ENCODE assay signal across 13 cellular contexts in the genomic region with DNA sequence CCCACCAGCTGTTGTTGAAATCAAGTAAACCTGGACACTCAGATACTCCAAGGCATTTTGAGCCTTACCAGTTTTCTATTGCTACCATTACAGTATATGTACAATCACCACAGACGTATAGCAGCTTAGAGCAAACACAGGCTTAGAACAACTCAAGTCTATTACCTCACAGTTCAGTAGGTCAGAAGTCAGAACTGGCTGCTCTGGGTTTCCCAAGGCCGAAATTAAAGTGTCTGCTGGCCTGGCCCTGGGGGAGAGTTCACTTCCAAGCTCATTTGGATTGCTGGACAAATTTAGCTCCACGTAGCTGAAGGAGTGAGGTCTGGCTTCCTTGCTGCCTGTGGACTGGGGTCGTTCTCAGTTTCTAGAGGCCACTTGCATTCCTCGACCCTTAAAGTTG.
"Had no signal": no experiment of that assay in that cellular context is flagged by ENCODE, and none has a peak within 500 bp of the region (broad histone marks: within the 10 kb centered on the region; RNA-seq: fewer than 3 reads in every experiment).

No MANE protein-coding gene starts in this region.

- H3K9me3 ChIP-seq: esophagus muscularis mucosa, pancreas, upper lobe of left lung had no signal

- H3K27ac Mint-ChIP-seq: activated CD4-positive, alpha-beta T cell treated with anti-CD3 and anti-CD28 coated beads, Interleukin-2, amount 10 ng/mL, durations not matched to agents 24 days and 14 days; activated T-helper 17 cell treated with anti-CD3 and anti-CD28 coated beads, Interleukin-2, amount 50 U/mL, for 72 hours; WTC11 had no signal

- H3K9me3 Mint-ChIP-seq: activated T-helper 17 cell treated with anti-CD3 and anti-CD28 coated beads, Interleukin-2, amount 50 U/mL, for 72 hours had no signal

- H3K4me1 Mint-ChIP-seq: activated T-helper 17 cell treated with anti-CD3 and anti-CD28 coated beads, Interleukin-2, amount 50 U/mL, for 72 hours had no signal

- H3K4me1 ChIP-seq: pancreas had no signal

- FAIRE-seq: endometrium, pancreas, small intestine had no signal

- ATAC-seq: activated T-helper 17 cell treated with anti-CD3 and anti-CD28 coated beads, Interleukin-2, amount 50 U/mL, for 72 hours; WTC11 had no signal

- H3K27ac ChIP-seq: esophagus muscularis mucosa, pancreas had no signal

- H3K36me3 Mint-ChIP-seq: WTC11 had no signal

- H3K27me3 ChIP-seq: esophagus muscularis mucosa, pancreas, upper lobe of left lung had no signal

- H3K36me3 ChIP-seq: esophagus muscularis mucosa, pancreas, upper lobe of left lung had no signal

- DNase-seq: activated CD4-positive, alpha-beta T cell treated with anti-CD3 and anti-CD28 coated beads, Interleukin-2, amount 10 ng/mL, durations not matched to agents 24 days and 14 days; activated CD8-positive, alpha-beta memory T cell treated with anti-CD3 and anti-CD28 coated beads for 24 hours; activated naive CD4-positive, alpha-beta T cell treated with anti-CD3 and anti-CD28 coated beads, Interleukin-2, amount 50 U/mL, for 16 hours; amygdala; foreskin fibroblast; glutamatergic neuron; pancreas; small intestine; upper lobe of left lung had no signal

- H3K4me3 ChIP-seq: esophagus muscularis mucosa, pancreas, upper lobe of left lung had no signal

- H3K4me3 Mint-ChIP-seq: activated CD4-positive, alpha-beta T cell treated with anti-CD3 and anti-CD28 coated beads, Interleukin-2, amount 10 ng/mL, durations not matched to agents 24 days and 14 days; activated T-helper 17 cell treated with anti-CD3 and anti-CD28 coated beads, Interleukin-2, amount 50 U/mL, for 72 hours; WTC11 had no signal

- H3K27me3 Mint-ChIP-seq: activated CD4-positive, alpha-beta T cell treated with anti-CD3 and anti-CD28 coated beads, Interleukin-2, amount 10 ng/mL, durations not matched to agents 24 days and 14 days; activated T-helper 17 cell treated with anti-CD3 and anti-CD28 coated beads, Interleukin-2, amount 50 U/mL, for 72 hours had no signal
